1 cellular context compared by ENCODE assay signal in the genomic region with DNA sequence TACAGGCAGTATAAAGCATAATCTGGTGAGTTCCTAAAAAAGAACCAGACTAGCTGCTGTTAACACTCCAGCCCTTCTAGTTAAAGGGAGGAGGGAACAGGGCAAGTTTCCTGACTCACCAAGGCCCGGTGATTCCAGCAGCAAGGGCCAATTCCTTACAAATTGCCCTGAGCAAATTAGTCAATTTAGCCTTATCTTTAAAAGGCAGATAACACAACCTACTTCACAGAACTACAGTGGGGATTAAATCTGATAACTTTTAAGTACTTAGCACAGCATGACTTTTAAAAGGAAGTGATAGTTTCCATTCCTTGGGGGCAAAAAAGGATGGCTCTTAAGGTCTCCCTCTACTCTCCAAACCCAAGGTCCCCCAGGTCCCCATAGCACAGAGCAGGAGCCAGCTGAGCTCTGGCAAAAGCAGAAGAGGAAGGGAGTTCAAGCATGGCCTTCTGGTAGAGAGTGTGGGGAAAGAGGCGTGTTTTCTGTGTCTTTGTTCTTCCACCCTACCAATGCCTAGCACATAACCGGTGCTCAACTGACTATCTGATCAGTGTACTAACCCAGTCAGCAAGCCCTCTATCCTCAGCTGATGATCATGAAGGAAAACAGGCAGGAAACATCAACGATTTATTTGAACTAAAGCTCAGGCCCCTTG.
TF ChIP-seq lines count a peak whose summit lies in the region.

No MANE protein-coding gene starts in this region.

TF ChIP-seq in K562, 482 proteins besides CTCF, POLR2A, EP300 and RAD21 (continued from another document):
- TF ChIP-seq AFF1 (IDR thresholded peaks at IDR 0.05; ENCODE audit: low read depth in 1 of 2, partially characterized antibody in 2 of 2) (no peak), SP2 (IDR thresholded peaks at IDR 0.05; ENCODE audit: extremely low read depth, low read depth, low read length, poor library complexity, severe bottlenecking) (no peak)
- TF ChIP-seq, protein P1, sequence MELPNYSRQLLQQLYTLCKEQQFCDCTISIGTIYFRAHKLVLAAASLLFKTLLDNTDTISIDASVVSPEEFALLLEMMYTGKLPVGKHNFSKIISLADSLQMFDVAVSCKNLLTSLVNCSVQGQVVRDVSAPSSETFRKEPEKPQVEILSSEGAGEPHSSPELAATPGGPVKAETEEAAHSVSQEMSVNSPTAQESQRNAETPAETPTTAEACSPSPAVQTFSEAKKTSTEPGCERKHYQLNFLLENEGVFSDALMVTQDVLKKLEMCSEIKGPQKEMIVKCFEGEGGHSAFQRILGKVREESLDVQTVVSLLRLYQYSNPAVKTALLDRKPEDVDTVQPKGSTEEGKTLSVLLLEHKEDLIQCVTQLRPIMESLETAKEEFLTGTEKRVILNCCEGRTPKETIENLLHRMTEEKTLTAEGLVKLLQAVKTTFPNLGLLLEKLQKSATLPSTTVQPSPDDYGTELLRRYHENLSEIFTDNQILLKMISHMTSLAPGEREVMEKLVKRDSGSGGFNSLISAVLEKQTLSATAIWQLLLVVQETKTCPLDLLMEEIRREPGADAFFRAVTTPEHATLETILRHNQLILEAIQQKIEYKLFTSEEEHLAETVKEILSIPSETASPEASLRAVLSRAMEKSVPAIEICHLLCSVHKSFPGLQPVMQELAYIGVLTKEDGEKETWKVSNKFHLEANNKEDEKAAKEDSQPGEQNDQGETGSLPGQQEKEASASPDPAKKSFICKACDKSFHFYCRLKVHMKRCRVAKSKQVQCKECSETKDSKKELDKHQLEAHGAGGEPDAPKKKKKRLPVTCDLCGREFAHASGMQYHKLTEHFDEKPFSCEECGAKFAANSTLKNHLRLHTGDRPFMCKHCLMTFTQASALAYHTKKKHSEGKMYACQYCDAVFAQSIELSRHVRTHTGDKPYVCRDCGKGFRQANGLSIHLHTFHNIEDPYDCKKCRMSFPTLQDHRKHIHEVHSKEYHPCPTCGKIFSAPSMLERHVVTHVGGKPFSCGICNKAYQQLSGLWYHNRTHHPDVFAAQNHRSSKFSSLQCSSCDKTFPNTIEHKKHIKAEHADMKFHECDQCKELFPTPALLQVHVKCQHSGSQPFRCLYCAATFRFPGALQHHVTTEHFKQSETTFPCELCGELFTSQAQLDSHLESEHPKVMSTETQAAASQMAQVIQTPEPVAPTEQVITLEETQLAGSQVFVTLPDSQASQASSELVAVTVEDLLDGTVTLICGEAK (IDR thresholded peaks at IDR 0.05): no peak
- TF ChIP-seq, protein P1 (CRISPR knock-in tag; IDR thresholded peaks at IDR 0.05): no peak
TF ChIP-seq in K562: peak in this region for 0.
